Comparison of ENCODE assay signal across 22 cellular contexts in the genomic region with DNA sequence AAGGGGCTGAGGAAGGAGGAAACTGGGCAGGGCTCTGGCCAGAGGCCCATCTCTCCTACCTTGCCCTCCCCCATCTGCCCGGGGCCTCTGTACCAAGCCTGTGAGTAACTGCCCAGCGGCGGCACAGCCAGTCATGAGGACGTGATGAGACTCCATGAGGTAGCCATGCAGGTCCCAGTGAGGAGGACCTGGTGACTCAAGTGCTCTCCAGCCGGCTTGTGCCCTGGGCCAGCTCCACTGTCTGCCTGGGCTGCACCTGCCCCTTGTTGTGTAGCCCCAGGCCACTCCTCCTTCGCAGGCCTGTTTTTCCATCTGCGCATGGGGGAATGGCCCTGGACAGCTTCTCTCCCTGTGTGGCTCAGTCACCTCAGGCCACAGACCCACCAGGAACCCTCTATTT. TPM values are rescaled to one million over a fixed set of nuclear protein-coding genes. Genes with fewer than 3 reads are reported as not detected.
DNase-seq lines count a peak whose midpoint lies in the region; ATAC-seq and TF ChIP-seq lines count a peak whose summit lies in the region.
"Had no signal": no experiment of that assay in that cellular context is flagged by ENCODE, and none has a peak within 500 bp of the region (broad histone marks: within the 10 kb centered on the region; RNA-seq: fewer than 3 reads in every experiment).

No MANE protein-coding gene starts in this region.

- H3K27ac ChIP-seq in endodermal cell (ENCODE audit: low read depth, low read length), result no peak overlapping the region
- H3K27ac ChIP-seq: C4-2B, vagina, VCaP had no signal

- H3K9me3 Mint-ChIP-seq in endodermal cell, result peaks cover 12% of the 10 kb centered on the region
- H3K9me3 Mint-ChIP-seq: memory B cell had no signal

- peaks cover 7% of the 10 kb centered on the region for H3K27me3 Mint-ChIP-seq in endodermal cell (ENCODE audit: insufficient read depth)

- no peaks in the 10 kb centered on the region for H3K27me3 ChIP-seq in endodermal cell (ENCODE audit: control insufficient read depth, insufficient read depth, low read length, poor library complexity, severe bottlenecking)
- H3K27me3 ChIP-seq: vagina had no signal

- no peaks in the 10 kb centered on the region for H3K4me1 ChIP-seq in endodermal cell (ENCODE audit: control insufficient read depth, insufficient read depth, low read length)
- H3K4me1 ChIP-seq: vagina had no signal

- H3K27ac Mint-ChIP-seq in endodermal cell, result no peak overlapping the region
- H3K27ac Mint-ChIP-seq: memory B cell, T-helper 17 cell had no signal

- H3K9ac ChIP-seq in endodermal cell (ENCODE audit: extremely low read depth, low read length, poor library complexity, severe bottlenecking), result no peak overlapping the region

- H3K36me3 Mint-ChIP-seq in endodermal cell (ENCODE audit: low read depth), result no peaks in the 10 kb centered on the region
- H3K36me3 Mint-ChIP-seq: memory B cell had no signal

- no peak for TF ChIP-seq CTCF in endodermal cell (conservative IDR thresholded peaks at IDR 0.05)

- 86 to 88% methylated on average over 6 to 7 of the region's 7 CpGs for WGBS in endodermal cell (ENCODE audit: insufficient coverage in 1 of 2, insufficient read length in 1 of 2), 2 experiments

- no peak overlapping the region for H3K4me3 Mint-ChIP-seq in endodermal cell
- H3K4me3 Mint-ChIP-seq: memory B cell, T-helper 17 cell had no signal

- DNase-seq in SHP77 (lab: John Stamatoyannopoulos, UW) (peak; percentile 18 to 25), SHP77 treated with DMSO at 0.1 percent for 48 hours (lab: John Stamatoyannopoulos, UW) (no peak), NCI-H510A (lab: John Stamatoyannopoulos, UW) (peak; percentile 51), ureter (ENCODE audit: low spot score) (peak; percentile 40), endodermal cell (no peak), medulla oblongata (ENCODE audit: extremely low spot score) (no peak), kidney glomerular epithelial cell (lab: John Stamatoyannopoulos, UW) (no peak)
- DNase-seq: activated CD4-positive, alpha-beta T cell treated with anti-CD3 and anti-CD28 coated beads, Interleukin-2, amount 50 U/mL, for 48 hours; activated gamma-delta T cell; activated T-cell treated with anti-CD3 and anti-CD28 coated beads for 4 hours; Kasumi-1; NCI-H1092; right cardiac atrium; stimulated activated CD8-positive, alpha-beta memory T cell treated with anti-CD3 and anti-CD28 coated beads, Interleukin-4, amount 100 ng/mL, for 48 hours; T-helper 17 cell had no signal

- peaks cover 4% of the 10 kb centered on the region for H3K4me1 Mint-ChIP-seq in endodermal cell
- H3K4me1 Mint-ChIP-seq: memory B cell had no signal

- no peaks in the 10 kb centered on the region for H3K9me3 ChIP-seq in endodermal cell (ENCODE audit: control insufficient read depth, low read length)
- H3K9me3 ChIP-seq: vagina had no signal

- H3K4me3 ChIP-seq in endodermal cell (ENCODE audit: low read length), result no peak overlapping the region
- H3K4me3 ChIP-seq: vagina had no signal

- peak; percentile 70 for ATAC-seq in esophagus mucosa
- ATAC-seq: right cardiac atrium, T-helper 17 cell had no signal

- H3K36me3 ChIP-seq in endodermal cell (ENCODE audit: control insufficient read depth, insufficient read depth, low read length), result no peaks in the 10 kb centered on the region
- H3K36me3 ChIP-seq: vagina had no signal

RNA-seq across cellular contexts. Expression of a gene that starts 42.0 kb away (rescaled TPM):
- total RNA-seq in esophagus mucosa (40.0 TPM), ureter (0.86 TPM), endodermal cell (under 1 TPM in 1 of 2 donors, not detected in 1; 0.13 TPM)
- polyA plus RNA-seq in endodermal cell (2013, experiment 1 of 2), result 0.07 TPM
- polyA plus RNA-seq in endodermal cell (2013, experiment 2 of 2), result not detected
- total RNA-seq: omental fat pad, right cardiac atrium, SK-MEL-5, T-helper 17 cell had no signal
- polyA plus RNA-seq: right cardiac atrium had no signal

RNA-seq across cellular contexts. Expression of a gene that starts 43.7 kb away (rescaled TPM):
- total RNA-seq in esophagus mucosa, result 0.92 TPM
- 1.8 TPM for total RNA-seq in ureter
- total RNA-seq in endodermal cell, result 1 to 10 TPM; 2.0 to 2.7 TPM
- 2.3 TPM for polyA plus RNA-seq in endodermal cell (2013, experiment 1 of 2)
- 2.4 TPM for polyA plus RNA-seq in endodermal cell (2013, experiment 2 of 2)

Comparison
In these comparisons a context has a peak if more than half of its experiments do, and no peak if none do; other contexts are left out.
1. DNase-seq: peak in SHP77 (2 of 2), NCI-H510A (single experiment) and ureter (single experiment); none in SHP77 treated with DMSO at 0.1 percent for 48 hours (single experiment), endodermal cell (single experiment), medulla oblongata (single experiment) and kidney glomerular epithelial cell (single experiment).
2. RNA of a gene that starts 42.0 kb away (total RNA-seq): 40.0 TPM in esophagus mucosa (single experiment); 0.86 TPM in ureter (single experiment) and 0.13 TPM in endodermal cell; every median in the first group is over 10 times any median in the second.